In the genomic region with DNA sequence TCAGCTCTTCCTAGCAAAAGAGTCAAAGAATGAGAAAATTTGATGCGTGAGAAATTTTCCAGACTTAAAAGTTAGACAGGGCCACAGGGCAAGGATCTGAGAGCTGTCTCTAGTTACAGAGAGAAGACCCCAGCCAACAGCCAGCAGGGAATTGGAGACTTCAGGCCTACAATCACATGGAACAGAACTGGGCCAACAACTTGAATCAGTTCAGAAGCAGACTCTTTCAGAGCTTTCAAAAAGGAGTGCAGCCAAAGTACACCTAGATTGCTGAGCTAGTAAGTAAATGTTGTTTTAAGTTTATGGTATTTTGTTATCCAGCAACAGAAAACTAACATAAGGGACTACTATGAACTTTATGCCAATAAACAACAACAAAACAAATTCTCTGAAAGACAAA, we compare ENCODE assay signal across 31 cellular contexts.
DNase-seq lines count a peak whose midpoint lies in the region; ATAC-seq, FAIRE-seq and TF ChIP-seq lines count a peak whose summit lies in the region.
"Had no signal": no experiment of that assay in that cellular context is flagged by ENCODE, and none has a peak within 500 bp of the region (broad histone marks: within the 10 kb centered on the region; RNA-seq: fewer than 3 reads in every experiment).

No MANE protein-coding gene starts in this region.

- peaks cover 4% of the 10 kb centered on the region; the same call in 1 of the 2 replicates for H3K9me2 ChIP-seq in PC-9 (ENCODE audit: insufficient read depth)

- H3K27me3 ChIP-seq in CD8-positive, alpha-beta memory T cell (ENCODE audit: insufficient read depth, low read length, poor library complexity, severe bottlenecking), result no peaks in the 10 kb centered on the region
- H3K27me3 ChIP-seq in keratinocyte (ENCODE audit: control insufficient read depth, extremely low read depth, insufficient read depth, low read length) (no peaks in the 10 kb centered on the region), osteoblast (ENCODE audit: insufficient read depth, low read length) (no peaks in the 10 kb centered on the region), PC-9 (ENCODE audit: insufficient read depth, low read depth) (no peaks in the 10 kb centered on the region)
- H3K27me3 ChIP-seq: BE2C, esophagus squamous epithelium, hepatocyte, pancreas, transverse colon had no signal

- no peaks in the 10 kb centered on the region for H3F3A ChIP-seq in PC-9 (ENCODE audit: insufficient read depth, low read depth)

- TF ChIP-seq CTCF in astrocyte of the spinal cord (IDR thresholded peaks at IDR 0.05; ENCODE audit: low read depth, low read length) (no peak), keratinocyte (optimal IDR thresholded peaks at IDR 0.05 in 1 of 3, IDR thresholded peaks at IDR 0.05 in 1 of 3, conservative IDR thresholded peaks at IDR 0.05 in 1 of 3; ENCODE audit: extremely low read depth in 1 of 3, insufficient read depth in 2 of 3, low read length in 3 of 3) (no peak), osteoblast (IDR thresholded peaks at IDR 0.05; ENCODE audit: extremely low read depth, low read depth, low read length) (no peak), PC-9 (conservative IDR thresholded peaks at IDR 0.05) (no peak), D721Med (IDR thresholded peaks at IDR 0.05; ENCODE audit: insufficient read depth, missing control alignments) (no peak)

- no peaks in the 10 kb centered on the region for H3K36me3 ChIP-seq in CD8-positive, alpha-beta memory T cell (ENCODE audit: insufficient read depth, low read length)
- H3K36me3 ChIP-seq in keratinocyte (ENCODE audit: control insufficient read depth in 2 of 2, extremely low read depth in 1 of 2, insufficient read depth in 2 of 2, low read length in 2 of 2) (no peaks in the 10 kb centered on the region), osteoblast (ENCODE audit: insufficient read depth, low read length) (peaks cover 3% of the 10 kb centered on the region), PC-9 (ENCODE audit: low read depth) (no peaks in the 10 kb centered on the region)
- H3K36me3 ChIP-seq: BE2C, pancreas had no signal

- no peak overlapping the region for H3K4me2 ChIP-seq in keratinocyte (ENCODE audit: control insufficient read depth, extremely low read depth, insufficient read depth, low read depth, low read length)
- H3K4me2 ChIP-seq in osteoblast (ENCODE audit: insufficient read depth, low read length), result no peak overlapping the region
- H3K4me2 ChIP-seq in PC-9, result no peak overlapping the region
- H3K4me2 ChIP-seq: hepatocyte had no signal

- in situ Hi-C loops in astrocyte of the spinal cord (cut with HindIII; ENCODE audit: low sequenced_read_pairs), result no loop called here

- no peak overlapping the region for H3K4me3 Mint-ChIP-seq in CD8-positive, alpha-beta memory T cell
- H3K4me3 Mint-ChIP-seq: activated CD4-positive, alpha-beta memory T cell treated with anti-CD3 and anti-CD28 coated beads for 36 hours; activated naive CD8-positive, alpha-beta T cell treated with anti-CD3 and anti-CD28 coated beads, Interleukin-2, amount 10 ng/mL, durations not matched to agents 7 days and 5 days; IgD-negative memory B cell; natural killer cell had no signal

- CTCF ChIA-PET in CD8-positive, alpha-beta memory T cell (lab: Charles Lee), result interaction anchor here (2.3 kb wide), 1 partner anchor 189 kb away, joined by 9 read pairs; no protein-coding TSS in a partner anchor
- CTCF ChIA-PET in PC-9 (lab: Charles Lee), result interaction anchor here (1.1 kb wide), 1 partner anchor 185 kb away, joined by 4 read pairs; no protein-coding TSS in a partner anchor

- POLR2A ChIA-PET in CD8-positive, alpha-beta memory T cell (lab: Charles Lee), result no interaction called here
- POLR2A ChIA-PET in PC-9 (lab: Charles Lee; ENCODE audit: unreplicated experiment), result interaction anchor here (0.6 kb wide), 1 partner anchor 206 kb away, joined by 3 read pairs; no protein-coding TSS in a partner anchor

- H3K79me2 ChIP-seq in keratinocyte (ENCODE audit: control insufficient read depth, insufficient read depth, low read length) (no peaks in the 10 kb centered on the region), osteoblast (ENCODE audit: insufficient read depth, low read length) (no peaks in the 10 kb centered on the region), PC-9 (ENCODE audit: low read depth) (no peaks in the 10 kb centered on the region)
- H3K79me2 ChIP-seq: hepatocyte had no signal

- peak overlapping the region; percentile 12 for H3K27ac ChIP-seq in CD8-positive, alpha-beta memory T cell (ENCODE audit: low read depth, low read length)
- peak overlapping the region; percentile 26 for H3K27ac ChIP-seq in keratinocyte (ENCODE audit: control insufficient read depth, insufficient read depth, low read length)
- peak overlapping the region; percentile 19 for H3K27ac ChIP-seq in osteoblast (ENCODE audit: low read depth, low read length)
- no peak overlapping the region for H3K27ac ChIP-seq in PC-9
- H3K27ac ChIP-seq: esophagus squamous epithelium, hepatocyte, pancreas, transverse colon had no signal

- no peak for ATAC-seq in GM21390 (IDR thresholded peaks at IDR 0.05; ENCODE audit: unreplicated experiment)
- ATAC-seq: left colon, natural killer cell, right cardiac atrium had no signal

- no peaks in the 10 kb centered on the region for H3K9me3 Mint-ChIP-seq in CD8-positive, alpha-beta memory T cell
- H3K9me3 Mint-ChIP-seq: activated CD4-positive, alpha-beta memory T cell treated with anti-CD3 and anti-CD28 coated beads for 36 hours; activated naive CD8-positive, alpha-beta T cell treated with anti-CD3 and anti-CD28 coated beads, Interleukin-2, amount 10 ng/mL, durations not matched to agents 7 days and 5 days; IgD-negative memory B cell; natural killer cell had no signal

- no peak overlapping the region for H3K4me3 ChIP-seq in CD8-positive, alpha-beta memory T cell (ENCODE audit: low read length)
- no peak overlapping the region for H3K4me3 ChIP-seq in astrocyte of the spinal cord (ENCODE audit: low read depth, low read length)
- no peak overlapping the region for H3K4me3 ChIP-seq in keratinocyte (ENCODE audit: control insufficient read depth in 2 of 3, extremely low read depth in 1 of 3, insufficient read depth in 2 of 3, low read depth in 1 of 3, low read length in 3 of 3)
- H3K4me3 ChIP-seq in osteoblast (ENCODE audit: insufficient read depth, low read length), result no peak overlapping the region
- H3K4me3 ChIP-seq in PC-9, result no peak overlapping the region
- H3K4me3 ChIP-seq: esophagus squamous epithelium, hepatocyte, pancreas, transverse colon had no signal

- no TSS peak for BruUV-seq in PC-9 (replicated peaks; lab: Mats Ljungman, UMichigan)

- H3K9me3 ChIP-seq in CD8-positive, alpha-beta memory T cell (ENCODE audit: low read length), result no peaks in the 10 kb centered on the region
- H3K9me3 ChIP-seq in keratinocyte (ENCODE audit: control insufficient read depth, low read depth, low read length) (no peaks in the 10 kb centered on the region), osteoblast (ENCODE audit: low read depth, low read length) (no peaks in the 10 kb centered on the region), PC-9 (ENCODE audit: insufficient read depth, low read depth) (no peaks in the 10 kb centered on the region)
- H3K9me3 ChIP-seq: BE2C, esophagus squamous epithelium, pancreas, transverse colon had no signal

- H4K20me1 ChIP-seq in keratinocyte (ENCODE audit: control insufficient read depth, extremely low read depth, insufficient read depth, low read length) (no peaks in the 10 kb centered on the region), osteoblast (ENCODE audit: insufficient read depth, low read length) (no peaks in the 10 kb centered on the region), PC-9 (ENCODE audit: insufficient read depth) (no peaks in the 10 kb centered on the region)

- H3K4me1 ChIP-seq in CD8-positive, alpha-beta memory T cell (ENCODE audit: insufficient read depth, low read length), result no peaks in the 10 kb centered on the region
- H3K4me1 ChIP-seq in keratinocyte (ENCODE audit: control insufficient read depth, extremely low read depth, insufficient read depth, low read length) (peaks cover 27% of the 10 kb centered on the region), osteoblast (ENCODE audit: insufficient read depth, low read length) (peaks cover 8% of the 10 kb centered on the region), PC-9 (replicated peaks; ENCODE audit: insufficient read depth) (no peaks in the 10 kb centered on the region)
- H3K4me1 ChIP-seq: BE2C, transverse colon had no signal

- FAIRE-seq in keratinocyte (lab: Jason Lieb, UNC) (no peak), D721Med (lab: Jason Lieb, UNC) (no peak)
- FAIRE-seq: bronchial epithelial cell, endometrium, frontal cortex, G401.6, pancreas had no signal

- no peaks in the 10 kb centered on the region for H3K9me1 ChIP-seq in keratinocyte (ENCODE audit: control insufficient read depth, extremely low read depth, insufficient read depth, low read length)

- H3K27ac Mint-ChIP-seq in CD8-positive, alpha-beta memory T cell, result no peak overlapping the region
- H3K27ac Mint-ChIP-seq: activated CD4-positive, alpha-beta memory T cell treated with anti-CD3 and anti-CD28 coated beads for 36 hours; activated naive CD8-positive, alpha-beta T cell treated with anti-CD3 and anti-CD28 coated beads, Interleukin-2, amount 10 ng/mL, durations not matched to agents 7 days and 5 days; IgD-negative memory B cell; natural killer cell had no signal

- no peaks in the 10 kb centered on the region for H3K27me3 Mint-ChIP-seq in CD8-positive, alpha-beta memory T cell
- H3K27me3 Mint-ChIP-seq: activated CD4-positive, alpha-beta memory T cell treated with anti-CD3 and anti-CD28 coated beads for 36 hours; activated naive CD8-positive, alpha-beta T cell treated with anti-CD3 and anti-CD28 coated beads, Interleukin-2, amount 10 ng/mL, durations not matched to agents 7 days and 5 days; IgD-negative memory B cell had no signal

- H3K4me1 Mint-ChIP-seq in CD8-positive, alpha-beta memory T cell, result peaks cover 0 to 3% (median 0%) of the 10 kb centered on the region in 3 donors
- H3K4me1 Mint-ChIP-seq: IgD-negative memory B cell had no signal

- no peak overlapping the region for H3K9ac ChIP-seq in keratinocyte (ENCODE audit: control insufficient read depth, extremely low read depth, insufficient read depth, low read length)

- DNase-seq in CD8-positive, alpha-beta memory T cell, result no peak
- DNase-seq in astrocyte of the spinal cord (ENCODE audit: low read depth, low spot score) (peak; percentile 46), keratinocyte (ENCODE audit: low read depth, low spot score) (no peak), osteoblast (ENCODE audit: insufficient read length, low spot score, missing footprints) (no peak), amniotic stem cell (lab: John Stamatoyannopoulos, UW) (no peak), PC-9 (no peak), D721Med (ENCODE audit: insufficient read length, low spot score) (no peak)
- DNase-seq: activated CD4-positive, alpha-beta memory T cell treated with anti-CD3 and anti-CD28 coated beads for 36 hours; activated CD8-positive, alpha-beta memory T cell treated with anti-CD3 and anti-CD28 coated beads, Interleukin-2, amount 50 U/mL, for 48 hours; activated naive CD8-positive, alpha-beta T cell treated with anti-CD3 and anti-CD28 coated beads, Interleukin-2, amount 10 ng/mL, durations not matched to agents 7 days and 5 days; BE2C; esophagus squamous epithelium; H7; left colon; natural killer cell; NCI-H1092 treated with DMSO at 0.1 percent for 48 hours; NCI-H1930; NCI-H526 treated with DMSO at 0.1 percent for 48 hours; pancreas; SHP77 treated with DMSO at 0.1 percent for 48 hours; stimulated activated CD4-positive, alpha-beta T cell treated with anti-CD3 and anti-CD28 coated beads, Interleukin-2, amount 100 ng/mL, for 48 hours; T-helper 9 cell; transverse colon had no signal

- H3K36me3 Mint-ChIP-seq in CD8-positive, alpha-beta memory T cell, result peaks cover 12 to 53% (median 25%) of the 10 kb centered on the region in 3 donors

- intact Hi-C loops in PC-9 (cut with micrococcal nuclease; ENCODE audit: unreplicated experiment), result no loop called here

- dilution Hi-C loops in keratinocyte (cut with MboI; ENCODE audit: extremely low pct_ligation_motif_present, low sequenced_read_pairs), result no loop called here

- H2AFZ ChIP-seq in keratinocyte (ENCODE audit: control insufficient read depth, low read length), result no peak overlapping the region
- no peak overlapping the region for H2AFZ ChIP-seq in osteoblast (ENCODE audit: low read length)
- H2AFZ ChIP-seq in PC-9, result no peak overlapping the region
- H2AFZ ChIP-seq: hepatocyte had no signal
